In genomic region chr10:6721964-6722615, GRCh38 we compare ENCODE assay signal across 10 cellular contexts.
DNase-seq lines count a peak whose midpoint lies in the region; ATAC-seq and TF ChIP-seq lines count a peak whose summit lies in the region.
"Had no signal": no experiment of that assay in that cellular context is flagged by ENCODE, and none has a peak within 500 bp of the region (broad histone marks: within the 10 kb centered on the region; RNA-seq: fewer than 3 reads in every experiment).

No MANE protein-coding gene starts in this region.

- H3K36me3 ChIP-seq in rectal smooth muscle tissue (ENCODE audit: control insufficient read depth, insufficient read depth, low read length) = no peaks in the 10 kb centered on the region

- TF ChIP-seq CTCF in fibroblast of the aortic adventitia (IDR thresholded peaks at IDR 0.05; ENCODE audit: insufficient read depth, low read length) = no peak

- peak; percentile 98 for DNase-seq in ELR (ENCODE audit: low read depth)
- DNase-seq in SW480 (ENCODE audit: low spot score) = peak; percentile 25
- peak; percentile 95 for DNase-seq in fibroblast of the aortic adventitia (ENCODE audit: low read depth)
- no peak for DNase-seq in DMS153 (lab: John Stamatoyannopoulos, UW)
- no peak for DNase-seq in activated CD4-positive, alpha-beta T cell treated with anti-CD3 and anti-CD28 coated beads, Interleukin-2, amount 50 U/mL, for 48 hours
- no peak for DNase-seq in NCI-H146 treated with DMSO at 0.1 percent for 48 hours (lab: John Stamatoyannopoulos, UW; ENCODE audit: unreplicated experiment)
- DNase-seq: DMS53, NCI-H524 treated with DMSO at 0.1 percent for 48 hours had no signal

- peak overlapping the region; percentile 33 for H3K27ac ChIP-seq in rectal smooth muscle tissue (ENCODE audit: low read depth, low read length)

- H3K9ac ChIP-seq in rectal smooth muscle tissue (ENCODE audit: low read length) = no peak overlapping the region

- no peaks in the 10 kb centered on the region for H3K27me3 ChIP-seq in rectal smooth muscle tissue (ENCODE audit: control insufficient read depth, insufficient read depth, low read length)

- no peaks in the 10 kb centered on the region for H3K4me1 ChIP-seq in rectal smooth muscle tissue (ENCODE audit: control insufficient read depth, insufficient read depth, low read length)

- ATAC-seq in HG02571 (IDR thresholded peaks at IDR 0.05; ENCODE audit: unreplicated experiment) = no peak

- H3K4me3 ChIP-seq in fibroblast of the aortic adventitia (ENCODE audit: low read depth, low read length) (peak overlapping the region; percentile 35), rectal smooth muscle tissue (ENCODE audit: low read length) (no peak overlapping the region)

Comparison
In these comparisons a context has a peak if more than half of its experiments do, and no peak if none do; other contexts are left out.
1. DNase-seq: peak in ELR (single experiment), SW480 (single experiment) and fibroblast of the aortic adventitia (single experiment); none in DMS153 (single experiment), activated CD4-positive, alpha-beta T cell treated with anti-CD3 and anti-CD28 coated beads, Interleukin-2, amount 50 U/mL, for 48 hours (0 of 2) and NCI-H146 treated with DMSO at 0.1 percent for 48 hours (single experiment).